9 cellular contexts compared by ENCODE assay signal in the genomic region with DNA sequence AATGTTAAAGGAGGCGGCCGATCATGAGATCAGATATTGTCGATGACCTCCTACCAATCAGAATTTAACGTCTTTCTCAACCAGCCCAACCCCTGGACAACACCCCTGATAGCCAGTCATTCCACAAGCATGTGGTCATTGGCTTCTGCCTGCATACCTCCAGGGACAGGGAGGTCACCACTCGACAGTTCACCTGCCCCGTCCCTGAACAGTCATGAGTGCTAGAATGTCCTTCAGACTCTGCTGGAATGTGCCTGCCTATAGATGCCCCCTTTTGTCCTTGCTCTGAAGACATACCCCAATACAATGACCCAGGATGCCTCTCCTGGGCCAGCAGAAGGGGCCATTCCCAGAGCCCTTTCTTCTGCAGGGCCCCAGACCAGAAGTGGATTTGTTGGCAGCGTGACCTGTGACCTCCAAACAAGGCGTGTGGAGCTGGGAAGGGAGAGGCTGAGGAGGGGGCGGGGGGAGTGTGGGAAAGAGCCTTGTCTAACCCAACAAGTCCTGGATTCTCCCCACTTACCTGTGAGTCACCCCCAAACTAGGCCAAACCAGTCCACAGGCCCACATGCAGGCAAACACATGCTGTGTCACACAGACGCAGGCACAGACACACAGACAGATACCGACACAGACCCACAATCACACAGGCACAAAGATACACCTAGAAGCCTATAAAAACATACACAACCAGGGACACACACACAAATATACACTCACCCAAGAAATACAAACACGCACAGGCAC. TPM values are rescaled to one million over a fixed set of nuclear protein-coding genes. Genes with fewer than 3 reads are reported as not detected.
DNase-seq lines count a peak whose midpoint lies in the region; ATAC-seq and TF ChIP-seq lines count a peak whose summit lies in the region.
"Had no signal": no experiment of that assay in that cellular context is flagged by ENCODE, and none has a peak within 500 bp of the region (broad histone marks: within the 10 kb centered on the region; RNA-seq: fewer than 3 reads in every experiment).

No MANE protein-coding gene starts in this region.

- TF ChIP-seq CTCF in IMR-90 (conservative IDR thresholded peaks at IDR 0.05; ENCODE audit: low read depth, low read length) (no peak), epithelial cell of esophagus (IDR thresholded peaks at IDR 0.05; ENCODE audit: insufficient read depth, low read depth, low read length, missing control alignments) (no peak), suprapubic skin (IDR thresholded peaks at IDR 0.05) (no peak)

- H3K23ac ChIP-seq in IMR-90 (ENCODE audit: low read depth, low read length): no peak overlapping the region; the same call in 1 of the 2 replicates

- no peak overlapping the region for H3K18ac ChIP-seq in IMR-90 (ENCODE audit: low read depth, low read length)

- TF ChIP-seq POLR2A in IMR-90 (IDR thresholded peaks at IDR 0.05; ENCODE audit: low read depth, low read length) (no peak), suprapubic skin (IDR thresholded peaks at IDR 0.05) (no peak)

- H3K4me2 ChIP-seq in IMR-90 (ENCODE audit: low read depth, low read length): no peak overlapping the region

- peaks cover 9% of the 10 kb centered on the region for H3K4me1 ChIP-seq in IMR-90 (ENCODE audit: control insufficient read depth, insufficient read depth, low read length)
- H3K4me1 ChIP-seq in suprapubic skin: peaks cover 53% of the 10 kb centered on the region

- DNase-seq in IMR-90 (peak; percentile 65), epithelial cell of esophagus (ENCODE audit: low read depth) (peak; percentile 96), suprapubic skin (ENCODE audit: low spot score in 2 of 2) (no peak), GOT3 (lab: John Stamatoyannopoulos, UW) (no peak)
- DNase-seq: activated naive CD8-positive, alpha-beta T cell treated with anti-CD3 and anti-CD28 coated beads, Interleukin-2, amount 50 U/mL, for 24 hours; DND-41 had no signal

- no peaks in the 10 kb centered on the region for H3K9me3 ChIP-seq in IMR-90 (ENCODE audit: control insufficient read depth, insufficient read depth, low read length)
- H3K9me3 ChIP-seq in suprapubic skin: no peaks in the 10 kb centered on the region
- H3K9me3 ChIP-seq: thoracic aorta had no signal

- H2BK5ac ChIP-seq in IMR-90 (ENCODE audit: low read depth, low read length, poor library complexity, severe bottlenecking): no peak overlapping the region

- no peak overlapping the region for H4K5ac ChIP-seq in IMR-90 (ENCODE audit: low read depth, low read length)

- peak overlapping the region; percentile 59; the same call in 1 of the 2 replicates for H2AK5ac ChIP-seq in IMR-90 (ENCODE audit: low read depth, low read length)

- H3K36me3 ChIP-seq in IMR-90 (ENCODE audit: control insufficient read depth, insufficient read depth, low read length) (no peaks in the 10 kb centered on the region), suprapubic skin (no peaks in the 10 kb centered on the region)
- H3K36me3 ChIP-seq: thoracic aorta had no signal

- H3K9me1 ChIP-seq in IMR-90 (ENCODE audit: insufficient read depth, low read length): peaks cover 9% of the 10 kb centered on the region; the same call in 1 of the 2 replicates

- H2BK20ac ChIP-seq in IMR-90 (ENCODE audit: low read depth, low read length): no peak overlapping the region

- H3K4ac ChIP-seq in IMR-90 (ENCODE audit: low read depth, low read length): 0 out of 2 replicates have a peak overlapping the region, but pooled peaks have one; percentile 22

- H2AFZ ChIP-seq in IMR-90 (replicated peaks; ENCODE audit: low read length, poor library complexity): no peak overlapping the region

- no peak overlapping the region for H3K56ac ChIP-seq in IMR-90 (ENCODE audit: extremely low read depth, insufficient read depth, low read length)

- CTCF ChIA-PET in IMR-90 (lab: Yijun Ruan, JAX): no interaction called here

- no peak for TF ChIP-seq RAD21 in IMR-90 (IDR thresholded peaks at IDR 0.05; ENCODE audit: low read length)

- H4K8ac ChIP-seq in IMR-90 (ENCODE audit: low read depth in 2 of 2, low read length in 2 of 2): no peak overlapping the region

- H2AK9ac ChIP-seq in IMR-90 (replicated peaks; ENCODE audit: low read depth, low read length, poor library complexity): peak overlapping the region; percentile 42

- no peak overlapping the region for H3K27ac ChIP-seq in IMR-90 (ENCODE audit: insufficient read depth, low read length)
- H3K27ac ChIP-seq in suprapubic skin: peak overlapping the region; percentile 67
- H3K27ac ChIP-seq: thoracic aorta had no signal

- H3K9ac ChIP-seq in IMR-90 (ENCODE audit: low read depth, low read length): no peak overlapping the region

- no peak overlapping the region for H4K91ac ChIP-seq in IMR-90 (ENCODE audit: insufficient read depth, low read depth, low read length)

- intact Hi-C loops in IMR-90 (cut with micrococcal nuclease): no loop called here

- peak overlapping the region; percentile 82; the same call in 1 of the 2 replicates for H3K14ac ChIP-seq in IMR-90 (replicated peaks; ENCODE audit: low read depth, low read length)

- WGBS in IMR-90 (ENCODE audit: extremely low coverage in 2 of 2, insufficient read length in 1 of 2), 2 experiments: 80% methylated on average over 4 of the region's 12 CpGs; no CpG with 5 or more reads in 1 of the 2 experiments
- 70% methylated on average over 12 of the region's 12 CpGs for WGBS in suprapubic skin

- ATAC-seq in IMR-90 (ENCODE audit: low read depth) (no peak), GM19395 (IDR thresholded peaks at IDR 0.05; ENCODE audit: unreplicated experiment) (no peak), HG02759 (IDR thresholded peaks at IDR 0.05; ENCODE audit: unreplicated experiment) (no peak)
- ATAC-seq: activated naive CD8-positive, alpha-beta T cell treated with anti-CD3 and anti-CD28 coated beads, Interleukin-2, amount 50 U/mL, for 24 hours had no signal

- no peak overlapping the region for H3K4me3 ChIP-seq in IMR-90 (ENCODE audit: insufficient read depth, low read depth, low read length)
- H3K4me3 ChIP-seq in epithelial cell of esophagus (ENCODE audit: low read length): peak overlapping the region; percentile 75
- H3K4me3 ChIP-seq in suprapubic skin: peak overlapping the region; percentile 33
- H3K4me3 ChIP-seq: thoracic aorta had no signal

- no peaks in the 10 kb centered on the region; the same call in 1 of the 2 replicates for H4K20me1 ChIP-seq in IMR-90 (ENCODE audit: insufficient read depth, low read length)

- TF ChIP-seq EP300 in suprapubic skin (IDR thresholded peaks at IDR 0.05): no peak

- in situ Hi-C loops in IMR-90 (cut with MboI; ENCODE audit: low sequenced_read_pairs): no loop called here

- H2BK120ac ChIP-seq in IMR-90 (ENCODE audit: low read depth, low read length): no peak overlapping the region

- H3K27me3 ChIP-seq in IMR-90 (ENCODE audit: control insufficient read depth, insufficient read depth, low read length) (peaks cover 33% of the 10 kb centered on the region), suprapubic skin (peaks cover 5% of the 10 kb centered on the region)

- H3K79me1 ChIP-seq in IMR-90 (ENCODE audit: low read depth in 1 of 2, low read length in 2 of 2): no peaks in the 10 kb centered on the region

- dilution Hi-C loops in IMR-90 (cut with HindIII; ENCODE audit: low sequenced_read_pairs, unreplicated experiment): no loop called here

- POLR2A ChIA-PET in IMR-90 (lab: Charles Lee; ENCODE audit: unreplicated experiment): no interaction called here

- BruUV-seq in IMR-90 (replicated peaks; lab: Mats Ljungman, UMichigan): no TSS peak

- H2BK15ac ChIP-seq in IMR-90 (ENCODE audit: low read depth, low read length): peak overlapping the region; percentile 63; the same call in 2 of the 3 replicates

TF ChIP-seq in IMR-90, 13 proteins besides CTCF, POLR2A, EP300 and RAD21:
- no peak for TF ChIP-seq MAFK (IDR thresholded peaks at IDR 0.05; ENCODE audit: low read depth, low read length)

RNA-seq across cellular contexts. Expression of gene CRYBG2, which starts 2.2 kb away (rescaled TPM):
- total RNA-seq in IMR-90 (2012; rRNA removed) (not detected in 2 replicates), suprapubic skin (10 to 100 TPM; 47.8 to 96.9 (median 62.8) TPM)
- polyA plus RNA-seq in IMR-90 (2012; rRNA removed): not detected in 2 replicates
- 0.01 and 0.05 TPM in 2 replicates for polyA plus RNA-seq in IMR-90 (2012; cell fraction: cytosol; rRNA removed)
- 0.31 and 0.32 TPM in 2 replicates for polyA plus RNA-seq in IMR-90 (2012; cell fraction: nucleus; rRNA removed; ENCODE audit: low replicate concordance)
- total RNA-seq: thoracic aorta had no signal

RNA-seq across cellular contexts. Expression of gene ZNF683, which starts 20.8 kb away (rescaled TPM):
- not detected in 2 replicates for total RNA-seq in IMR-90 (2012; rRNA removed)
- not detected in 2 replicates for polyA plus RNA-seq in IMR-90 (2012; rRNA removed)
- not detected in 2 replicates for polyA plus RNA-seq in IMR-90 (2012; cell fraction: cytosol; rRNA removed)
- not detected in 2 replicates for polyA plus RNA-seq in IMR-90 (2012; cell fraction: nucleus; rRNA removed; ENCODE audit: low replicate concordance)
- not detected for total RNA-seq in suprapubic skin
- total RNA-seq: thoracic aorta had no signal

RNA-seq across cellular contexts. Expression of gene CD52, which starts 34.0 kb away (rescaled TPM):
- total RNA-seq in IMR-90 (2012; rRNA removed) (not detected in 2 replicates), suprapubic skin (10 to 100 TPM in 1 of 4 donors, 1 to 10 TPM in 3; 2.3 to 11.4 (median 9.9) TPM)
- polyA plus RNA-seq in IMR-90 (2012; rRNA removed): 1.3 and 1.6 TPM in 2 replicates
- polyA plus RNA-seq in IMR-90 (2012; cell fraction: cytosol; rRNA removed): 0.30 TPM in 1 of 2 replicates, not detected in the other
- polyA plus RNA-seq in IMR-90 (2012; cell fraction: nucleus; rRNA removed; ENCODE audit: low replicate concordance): 0.36 TPM in 1 of 2 replicates, not detected in the other

RNA-seq across cellular contexts. Expression of gene UBXN11, which starts 45.3 kb away (rescaled TPM):
- total RNA-seq in IMR-90 (2012; rRNA removed): 3.6 and 5.2 TPM in 2 replicates
- polyA plus RNA-seq in IMR-90 (2012; rRNA removed): 17.0 and 18.4 TPM in 2 replicates
- 10.1 and 13.9 TPM in 2 replicates for polyA plus RNA-seq in IMR-90 (2012; cell fraction: cytosol; rRNA removed)
- polyA plus RNA-seq in IMR-90 (2012; cell fraction: nucleus; rRNA removed; ENCODE audit: low replicate concordance): 151 and 169 TPM in 2 replicates
- 10 to 100 TPM in 2 of 4 donors, 1 to 10 TPM in 2; 3.2 to 19.1 (median 9.1) TPM for total RNA-seq in suprapubic skin

RNA-seq across cellular contexts. Expression of gene LIN28A, which starts 58.9 kb away (rescaled TPM):
- total RNA-seq in IMR-90 (2012; rRNA removed) (not detected in 2 replicates), suprapubic skin (not detected)
- polyA plus RNA-seq in IMR-90 (2012; rRNA removed): not detected in 2 replicates
- polyA plus RNA-seq in IMR-90 (2012; cell fraction: cytosol; rRNA removed): not detected in 2 replicates
- polyA plus RNA-seq in IMR-90 (2012; cell fraction: nucleus; rRNA removed; ENCODE audit: low replicate concordance): not detected in 2 replicates
- total RNA-seq: thoracic aorta had no signal

Comparison
In these comparisons a context has a peak if more than half of its experiments do, and no peak if none do; other contexts are left out.
1. DNase-seq: peak in IMR-90 (single experiment) and epithelial cell of esophagus (single experiment); none in suprapubic skin (0 of 2) and GOT3 (single experiment).
2. RNA of gene CRYBG2, which starts 2.2 kb away (total RNA-seq): 47.8 to 96.9 TPM in suprapubic skin; not detected in IMR-90; every median in the first group is over 10 times any median in the second.